ENCODE assay signal across 8 cellular contexts in genomic region chr12:51530208-51530607, GRCh38.
"Had no signal": no experiment of that assay in that cellular context is flagged by ENCODE, and none has a peak within 500 bp of the region (broad histone marks: within the 10 kb centered on the region; RNA-seq: fewer than 3 reads in every experiment).

No MANE protein-coding gene starts in this region.

- H3K4me3 ChIP-seq: GM23248, HAP-1 had no signal

- H3K36me3 ChIP-seq: HAP-1 had no signal

- DNase-seq: GM23248, GOT3, H7, HFFc6, IMR-90 had no signal

- H2AFZ ChIP-seq: GM23248 had no signal

- H3K27ac ChIP-seq: GM23248, HL-60 had no signal

- H3K4me3 Mint-ChIP-seq: HFFc6 had no signal

- H3K27ac Mint-ChIP-seq: HFFc6 had no signal

- H3K9me3 ChIP-seq: HAP-1 had no signal

- ATAC-seq: HCT116 had no signal

- H3K9ac ChIP-seq: GM23248 had no signal

- H3K9me3 Mint-ChIP-seq: HFFc6 had no signal
